In genomic region chr12:129258781-129259318, GRCh38 we compare ENCODE assay signal across 21 cellular contexts.
"Had no signal": no experiment of that assay in that cellular context is flagged by ENCODE, and none has a peak within 500 bp of the region (broad histone marks: within the 10 kb centered on the region; RNA-seq: fewer than 3 reads in every experiment).

No MANE protein-coding gene starts in this region.

- H3K27me3 Mint-ChIP-seq: activated B cell treated with CpG ODN at 0.5 μM for 24 hours; activated CD4-positive, alpha-beta memory T cell treated with anti-CD3 and anti-CD28 coated beads for 36 hours; activated CD4-positive, alpha-beta T cell treated with anti-CD3 and anti-CD28 coated beads, Interleukin-2, amount 10 ng/mL, durations not matched to agents 7 days and 5 days; activated naive CD8-positive, alpha-beta T cell treated with anti-CD3 and anti-CD28 coated beads, Interleukin-2, amount 10 ng/mL, durations not matched to agents 7 days and 5 days; activated T-helper 17 cell treated with anti-CD3 and anti-CD28 coated beads, Interleukin-2, amount 50 U/mL, for 72 hours; T-helper 17 cell had no signal

- DNase-seq: activated B cell treated with CpG ODN at 0.5 μM for 24 hours; activated CD4-positive, alpha-beta memory T cell treated with anti-CD3 and anti-CD28 coated beads for 36 hours; activated CD4-positive, alpha-beta T cell treated with anti-CD3 and anti-CD28 coated beads, Interleukin-2, amount 10 ng/mL, durations not matched to agents 7 days and 5 days; activated CD8-positive, alpha-beta memory T cell treated with anti-CD3 and anti-CD28 coated beads for 24 hours; activated naive CD4-positive, alpha-beta T cell treated with anti-CD3 and anti-CD28 coated beads, Interleukin-2, amount 50 U/mL, for 16 hours; activated naive CD8-positive, alpha-beta T cell treated with anti-CD3 and anti-CD28 coated beads, Interleukin-2, amount 10 ng/mL, durations not matched to agents 7 days and 5 days; activated T-cell treated with anti-CD3 and anti-CD28 coated beads, Interleukin-2, amount 50 U/mL, for 4 hours; adrenal gland; anterior cingulate cortex; caudate nucleus; KG1; NCI-H1092; NCI-H1417; NCI-H1930; NCI-H345; Peyer's patch; SHP77 treated with DMSO at 0.1 percent for 48 hours; T-helper 17 cell; T-helper 9 cell had no signal

- H3K9me3 ChIP-seq: adrenal gland, Peyer's patch had no signal

- ATAC-seq: activated T-cell treated with anti-CD3 and anti-CD28 coated beads, Interleukin-2, amount 50 U/mL, for 4 hours; activated T-helper 17 cell treated with anti-CD3 and anti-CD28 coated beads, Interleukin-2, amount 50 U/mL, for 72 hours; T-helper 17 cell had no signal

- H3K27me3 ChIP-seq: adrenal gland, breast epithelium, Peyer's patch had no signal

- H3K36me3 Mint-ChIP-seq: activated CD4-positive, alpha-beta memory T cell treated with anti-CD3 and anti-CD28 coated beads for 36 hours; activated naive CD8-positive, alpha-beta T cell treated with anti-CD3 and anti-CD28 coated beads, Interleukin-2, amount 10 ng/mL, durations not matched to agents 7 days and 5 days had no signal

- H3K36me3 ChIP-seq: adrenal gland, breast epithelium, Peyer's patch had no signal

- H3K4me3 Mint-ChIP-seq: activated B cell treated with CpG ODN at 0.5 μM for 24 hours; activated CD4-positive, alpha-beta memory T cell treated with anti-CD3 and anti-CD28 coated beads for 36 hours; activated CD4-positive, alpha-beta T cell treated with anti-CD3 and anti-CD28 coated beads, Interleukin-2, amount 10 ng/mL, durations not matched to agents 7 days and 5 days; activated naive CD8-positive, alpha-beta T cell treated with anti-CD3 and anti-CD28 coated beads, Interleukin-2, amount 10 ng/mL, durations not matched to agents 7 days and 5 days; activated T-cell treated with anti-CD3 and anti-CD28 coated beads, Interleukin-2, amount 50 U/mL, for 4 hours; activated T-helper 17 cell treated with anti-CD3 and anti-CD28 coated beads, Interleukin-2, amount 50 U/mL, for 72 hours; T-helper 17 cell had no signal

- H3K4me3 ChIP-seq: adrenal gland, breast epithelium, Peyer's patch had no signal

- H3K27ac Mint-ChIP-seq: activated B cell treated with CpG ODN at 0.5 μM for 24 hours; activated CD4-positive, alpha-beta memory T cell treated with anti-CD3 and anti-CD28 coated beads for 36 hours; activated CD4-positive, alpha-beta T cell treated with anti-CD3 and anti-CD28 coated beads, Interleukin-2, amount 10 ng/mL, durations not matched to agents 7 days and 5 days; activated naive CD8-positive, alpha-beta T cell treated with anti-CD3 and anti-CD28 coated beads, Interleukin-2, amount 10 ng/mL, durations not matched to agents 7 days and 5 days; activated T-helper 17 cell treated with anti-CD3 and anti-CD28 coated beads, Interleukin-2, amount 50 U/mL, for 72 hours; T-helper 17 cell had no signal

- H3K27ac ChIP-seq: adrenal gland, breast epithelium, Peyer's patch had no signal

- H3K4me1 Mint-ChIP-seq: activated B cell treated with CpG ODN at 0.5 μM for 24 hours; activated CD4-positive, alpha-beta T cell treated with anti-CD3 and anti-CD28 coated beads, Interleukin-2, amount 10 ng/mL, durations not matched to agents 7 days and 5 days; activated naive CD8-positive, alpha-beta T cell treated with anti-CD3 and anti-CD28 coated beads, Interleukin-2, amount 10 ng/mL, durations not matched to agents 7 days and 5 days; activated T-helper 17 cell treated with anti-CD3 and anti-CD28 coated beads, Interleukin-2, amount 50 U/mL, for 72 hours; T-helper 17 cell had no signal

- H3K4me1 ChIP-seq: adrenal gland, breast epithelium, Peyer's patch had no signal
